Comparison of ENCODE assay signal across 10 cellular contexts in the genomic region with DNA sequence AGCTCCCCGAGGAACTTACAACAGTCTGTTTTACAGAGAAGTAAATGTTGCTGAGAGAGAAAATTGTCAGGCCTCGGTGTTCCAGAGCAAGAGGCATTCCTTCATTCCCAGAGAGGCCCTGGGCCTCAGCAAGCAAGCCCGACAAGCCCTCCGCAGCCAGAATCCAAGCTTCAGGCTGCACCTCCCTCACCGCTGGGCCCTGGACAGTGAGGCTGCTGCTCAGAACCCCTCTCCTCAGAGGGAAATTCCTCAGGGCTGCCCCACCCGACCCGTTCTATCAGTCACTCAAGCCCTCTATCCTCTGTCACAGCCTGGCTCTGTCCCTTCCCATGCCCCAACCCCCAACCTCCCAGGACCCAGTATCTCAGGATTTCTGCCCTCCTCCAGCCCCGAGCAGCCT.
DNase-seq lines count a peak whose midpoint lies in the region; ATAC-seq lines count a peak whose summit lies in the region.
"Had no signal": no experiment of that assay in that cellular context is flagged by ENCODE, and none has a peak within 500 bp of the region (broad histone marks: within the 10 kb centered on the region; RNA-seq: fewer than 3 reads in every experiment).

No MANE protein-coding gene starts in this region.

- H4K20me1 ChIP-seq in BLaER1 treated with 17β-estradiol and CSF1 and Interleukin-3, amounts not matched to agents 10 nM and 100 nM, result no peaks in the 10 kb centered on the region

- peaks cover 0 to 32% (median 0%) of the 10 kb centered on the region in 11 experiments; a peak in 5 of 22 replicates for H3K27me3 ChIP-seq in BLaER1 treated with 17β-estradiol and CSF1 and Interleukin-3, amounts not matched to agents 10 nM and 100 nM

- no peak for ATAC-seq in HG02938 (IDR thresholded peaks at IDR 0.05; ENCODE audit: unreplicated experiment)
- ATAC-seq in HG03108 (IDR thresholded peaks at IDR 0.05; ENCODE audit: unreplicated experiment), result no peak

- H3K9ac ChIP-seq in BLaER1 treated with 17β-estradiol and CSF1 and Interleukin-3, amounts not matched to agents 10 nM and 100 nM, result peak overlapping the region in 6 of 11 experiments; percentile 9 to 57 (median 34); a peak in 10 of 22 replicates

- peaks cover 0 to 15% (median 6%) of the 10 kb centered on the region in 11 experiments; a peak in 8 of 22 replicates for H3K9me3 ChIP-seq in BLaER1 treated with 17β-estradiol and CSF1 and Interleukin-3, amounts not matched to agents 10 nM and 100 nM (replicated peaks in 1 of 11)

- no peaks in the 10 kb centered on the region for H3K36me3 ChIP-seq in BLaER1 treated with 17β-estradiol and CSF1 and Interleukin-3, amounts not matched to agents 10 nM and 100 nM

- peak; percentile 58 for DNase-seq in iPS-NIHi11 (ENCODE audit: low spot score)
- peak; percentile 46 for DNase-seq in retina
- DNase-seq in 8988T, result no peak
- no peak for DNase-seq in NCI-H1417 (lab: John Stamatoyannopoulos, UW)
- DNase-seq: NCI-H2171 treated with DMSO at 0.1 percent for 48 hours, SHP77 treated with DMSO at 0.1 percent for 48 hours had no signal

- no peak overlapping the region for H3K4me3 ChIP-seq in BLaER1 treated with 17β-estradiol and CSF1 and Interleukin-3, amounts not matched to agents 10 nM and 100 nM

- peak overlapping the region; percentile 52 to 97 (median 86); a peak in 21 of 22 replicates for H3K4me2 ChIP-seq in BLaER1 treated with 17β-estradiol and CSF1 and Interleukin-3, amounts not matched to agents 10 nM and 100 nM

- peak overlapping the region in 10 of 11 experiments; percentile 1 to 95 (median 74); a peak in 13 of 22 replicates for H3K27ac ChIP-seq in BLaER1 treated with 17β-estradiol and CSF1 and Interleukin-3, amounts not matched to agents 10 nM and 100 nM
- H3K27ac ChIP-seq in angular gyrus (ENCODE audit: low read depth, low read length), result peak overlapping the region; percentile 15

- peaks cover 65 to 90% (median 71%) of the 10 kb centered on the region in 10 experiments for H3K4me1 ChIP-seq in BLaER1 treated with 17β-estradiol and CSF1 and Interleukin-3, amounts not matched to agents 10 nM and 100 nM

Comparison
In these comparisons a context has a peak if more than half of its experiments do, and no peak if none do; other contexts are left out.
1. DNase-seq: peak in iPS-NIHi11 (single experiment) and retina (single experiment); none in 8988T (single experiment) and NCI-H1417 (0 of 3).